Comparison of ENCODE assay signal across 9 cellular contexts in genomic region chr2:200378652-200379290, GRCh38.
DNase-seq lines count a peak whose midpoint lies in the region; ATAC-seq and TF ChIP-seq lines count a peak whose summit lies in the region.
"Had no signal": no experiment of that assay in that cellular context is flagged by ENCODE, and none has a peak within 500 bp of the region (broad histone marks: within the 10 kb centered on the region; RNA-seq: fewer than 3 reads in every experiment).

No MANE protein-coding gene starts in this region.

- H3K9me3 ChIP-seq in A673 (ENCODE audit: low read depth, low read length, poor library complexity, severe bottlenecking) (no peaks in the 10 kb centered on the region), Loucy (ENCODE audit: insufficient read depth, low read depth, low read length) (no peaks in the 10 kb centered on the region), muscle layer of duodenum (ENCODE audit: control insufficient read depth in 1 of 2, low read length in 2 of 2) (no peaks in the 10 kb centered on the region), adrenal gland (replicated peaks in 1 of 3) (no peaks in the 10 kb centered on the region)

- DNase-seq in A673 (ENCODE audit: low spot score) (peak; percentile 4), adrenal gland (no peak)
- DNase-seq in effector memory CD8-positive, alpha-beta T cell: no peak
- no peak for DNase-seq in activated T-cell treated with anti-CD3 and anti-CD28 coated beads, Interleukin-2, amount 50 U/mL, for 4 hours
- DNase-seq: foreskin keratinocyte had no signal

- 0 out of 2 replicates have a peak overlapping the region, but pooled peaks have one; percentile 26 for H2AFZ ChIP-seq in Loucy (ENCODE audit: low read length)

- no TSS peak for BruUV-seq in A673 (replicated peaks; lab: Mats Ljungman, UMichigan)

- no peaks in the 10 kb centered on the region for H3F3A ChIP-seq in Loucy (ENCODE audit: low read depth)

- no peaks in the 10 kb centered on the region for H3K9me2 ChIP-seq in Loucy (replicated peaks; ENCODE audit: low read depth, low read length)

- no peaks in the 10 kb centered on the region for H3K27me3 ChIP-seq in A673 (replicated peaks; ENCODE audit: insufficient read depth, low read depth, low read length, poor library complexity)
- H3K27me3 ChIP-seq in Loucy (ENCODE audit: insufficient read depth, low read length, poor library complexity, severe bottlenecking): no peaks in the 10 kb centered on the region
- no peaks in the 10 kb centered on the region for H3K27me3 ChIP-seq in muscle layer of duodenum (ENCODE audit: low read depth, low read length)
- H3K27me3 ChIP-seq in adrenal gland: no peaks in the 10 kb centered on the region
- H3K27me3 ChIP-seq: foreskin keratinocyte had no signal

- peaks cover 22% of the 10 kb centered on the region in 2 donors for H3K4me1 Mint-ChIP-seq in effector memory CD8-positive, alpha-beta T cell (ENCODE audit: low read depth in 2 of 2)
- H3K4me1 Mint-ChIP-seq in activated T-cell treated with anti-CD3 and anti-CD28 coated beads, Interleukin-2, amount 50 U/mL, for 4 hours (ENCODE audit: low read depth): peaks cover 58% of the 10 kb centered on the region

- H3K4me2 ChIP-seq in Loucy (ENCODE audit: low read depth, low read length, poor library complexity, severe bottlenecking): no peak overlapping the region

- H4K20me1 ChIP-seq in Loucy (ENCODE audit: insufficient read depth, low read length, poor library complexity, severe bottlenecking): no peaks in the 10 kb centered on the region

- no peak overlapping the region for H3K4me3 Mint-ChIP-seq in effector memory CD8-positive, alpha-beta T cell
- H3K4me3 Mint-ChIP-seq in activated T-cell treated with anti-CD3 and anti-CD28 coated beads, Interleukin-2, amount 50 U/mL, for 4 hours: no peak overlapping the region

- no peaks in the 10 kb centered on the region for H3K79me2 ChIP-seq in Loucy (ENCODE audit: insufficient read depth, low read length)

- no peak overlapping the region for H3K9ac ChIP-seq in Loucy (ENCODE audit: low read depth, low read length, poor library complexity, severe bottlenecking)

- H3K4me3 ChIP-seq in A673 (ENCODE audit: low read depth, low read length, poor library complexity, severe bottlenecking): no peak overlapping the region
- H3K4me3 ChIP-seq in Loucy (ENCODE audit: low read length, poor library complexity, severe bottlenecking): no peak overlapping the region
- H3K4me3 ChIP-seq in muscle layer of duodenum (ENCODE audit: low read depth in 1 of 2, low read length in 2 of 2): peak overlapping the region in 1 of 2 donors; percentile 38
- H3K4me3 ChIP-seq in adrenal gland: no peak overlapping the region

- no peak for TF ChIP-seq CTCF in A673 (conservative IDR thresholded peaks at IDR 0.05; ENCODE audit: low read depth, low read length)
- no peak for TF ChIP-seq CTCF in Loucy (conservative IDR thresholded peaks at IDR 0.05; ENCODE audit: low read length)
- no peak for TF ChIP-seq CTCF in adrenal gland (IDR thresholded peaks at IDR 0.05)

- H3K4me1 ChIP-seq in A673 (ENCODE audit: insufficient read depth, low read length, poor library complexity, severe bottlenecking) (peaks cover 8% of the 10 kb centered on the region), Loucy (ENCODE audit: insufficient read depth, low read length, poor library complexity, severe bottlenecking) (peaks cover 13% of the 10 kb centered on the region), muscle layer of duodenum (ENCODE audit: control insufficient read depth in 1 of 2, insufficient read depth in 2 of 2, low read length in 2 of 2) (peaks cover 27 to 37% of the 10 kb centered on the region in 2 donors), adrenal gland (replicated peaks in 1 of 2) (peaks cover 9 to 64% of the 10 kb centered on the region in 2 donors)

- H3K27ac Mint-ChIP-seq in effector memory CD8-positive, alpha-beta T cell: peak overlapping the region; percentile 0 to 7

- no peaks in the 10 kb centered on the region for H3K27me3 Mint-ChIP-seq in effector memory CD8-positive, alpha-beta T cell
- H3K27me3 Mint-ChIP-seq in activated T-cell treated with anti-CD3 and anti-CD28 coated beads, Interleukin-2, amount 50 U/mL, for 4 hours (ENCODE audit: low read depth): no peaks in the 10 kb centered on the region

- H3K36me3 ChIP-seq in A673 (ENCODE audit: insufficient read depth, low read length, poor library complexity, severe bottlenecking): no peaks in the 10 kb centered on the region
- H3K36me3 ChIP-seq in Loucy (ENCODE audit: insufficient read depth, low read length): no peaks in the 10 kb centered on the region
- no peaks in the 10 kb centered on the region for H3K36me3 ChIP-seq in muscle layer of duodenum (ENCODE audit: control insufficient read depth in 1 of 2, insufficient read depth in 2 of 2, low read length in 2 of 2)
- H3K36me3 ChIP-seq in adrenal gland (replicated peaks in 1 of 2): no peaks in the 10 kb centered on the region

- H3K27ac ChIP-seq in A673 (ENCODE audit: low read depth, low read length, poor library complexity, severe bottlenecking): no peak overlapping the region
- H3K27ac ChIP-seq in muscle layer of duodenum (ENCODE audit: low read length): peak overlapping the region; percentile 79
- peak overlapping the region in 1 of 5 donors; percentile 64 for H3K27ac ChIP-seq in adrenal gland
- H3K27ac ChIP-seq: foreskin keratinocyte had no signal

- H3K9me3 Mint-ChIP-seq in effector memory CD8-positive, alpha-beta T cell: no peaks in the 10 kb centered on the region
- no peaks in the 10 kb centered on the region for H3K9me3 Mint-ChIP-seq in activated T-cell treated with anti-CD3 and anti-CD28 coated beads, Interleukin-2, amount 50 U/mL, for 4 hours

- WGBS in adrenal gland, 4 donors: 64 to 74% (median 72%) methylated on average over 7 of the region's 7 CpGs

- ATAC-seq in effector memory CD8-positive, alpha-beta T cell (replicated peaks): no peak
- ATAC-seq in HG02678 (IDR thresholded peaks at IDR 0.05; ENCODE audit: unreplicated experiment): no peak
- no peak for ATAC-seq in HG03045 (IDR thresholded peaks at IDR 0.05; ENCODE audit: unreplicated experiment)
- ATAC-seq in activated T-cell treated with anti-CD3 and anti-CD28 coated beads, Interleukin-2, amount 50 U/mL, for 4 hours: no peak

- POLR2A ChIA-PET in A673 (lab: Charles Lee; ENCODE audit: low non-redundant PET): interaction anchor here (0.7 kb wide), 1 partner anchor 103 kb away, joined by 3 read pairs; no protein-coding TSS in a partner anchor

- TF ChIP-seq POLR2A in adrenal gland (IDR thresholded peaks at IDR 0.05): no peak

- H3K36me3 Mint-ChIP-seq in effector memory CD8-positive, alpha-beta T cell (ENCODE audit: insufficient read depth): no peaks in the 10 kb centered on the region
- no peaks in the 10 kb centered on the region for H3K36me3 Mint-ChIP-seq in activated T-cell treated with anti-CD3 and anti-CD28 coated beads, Interleukin-2, amount 50 U/mL, for 4 hours (ENCODE audit: insufficient read depth)

- CTCF ChIA-PET in A673 (lab: Charles Lee): interaction anchor here (0.6 kb wide), 1 partner anchor 30 kb away, joined by 3 read pairs; no protein-coding TSS in a partner anchor

- intact Hi-C loops in A673 (cut with micrococcal nuclease; ENCODE audit: unreplicated experiment) (no loop called here), adrenal gland (cut with DNase I) (loop anchor here in 1 of 2 donors (10.0 kb wide), 1 partner anchor 74 kb away; the partner anchor contains the start of gene SPATS2L)
